In the genomic region with DNA sequence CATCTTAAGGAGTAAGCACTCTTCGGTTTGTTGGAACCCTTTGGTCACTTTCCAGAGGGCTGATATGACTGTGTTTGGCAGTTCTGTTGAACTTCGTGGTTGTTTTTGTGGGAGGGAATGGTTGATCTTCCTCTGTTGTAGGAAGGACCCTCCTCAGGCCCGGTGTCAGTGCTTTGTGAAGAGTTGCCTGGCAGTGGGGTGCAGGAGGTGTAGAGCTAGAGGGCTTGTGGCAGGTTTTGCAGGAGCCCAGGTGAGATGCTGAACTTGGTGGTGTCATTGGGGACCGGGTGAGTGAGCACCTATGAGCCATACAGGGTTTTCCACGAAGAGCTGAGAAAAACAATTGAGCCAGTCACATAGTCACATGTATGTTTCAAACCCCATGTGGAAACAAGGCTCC, we compare ENCODE assay signal across 20 cellular contexts. TPM values are rescaled to one million over a fixed set of nuclear protein-coding genes. Genes with fewer than 3 reads are reported as not detected.
DNase-seq lines count a peak whose midpoint lies in the region; ATAC-seq and TF ChIP-seq lines count a peak whose summit lies in the region.
"Had no signal": no experiment of that assay in that cellular context is flagged by ENCODE, and none has a peak within 500 bp of the region (broad histone marks: within the 10 kb centered on the region; RNA-seq: fewer than 3 reads in every experiment).

No MANE protein-coding gene starts in this region.

- H3K9me3 Mint-ChIP-seq in activated T-cell treated with anti-CD3 and anti-CD28 coated beads, Interleukin-2, amount 50 U/mL, for 24 hours = peaks cover 2% of the 10 kb centered on the region
- peaks cover 0 to 2% (median 0%) of the 10 kb centered on the region in 8 donors for H3K9me3 Mint-ChIP-seq in CD4-positive, alpha-beta memory T cell
- peaks cover 0 to 2% (median 0%) of the 10 kb centered on the region in 11 donors for H3K9me3 Mint-ChIP-seq in naive thymus-derived CD4-positive, alpha-beta T cell
- H3K9me3 Mint-ChIP-seq in progenitor cell of endocrine pancreas (ENCODE audit: low read depth) = no peaks in the 10 kb centered on the region

- no peaks in the 10 kb centered on the region for H3K27me3 ChIP-seq in CD4-positive, alpha-beta memory T cell (ENCODE audit: insufficient read depth, low read length)
- H3K27me3 ChIP-seq in naive thymus-derived CD4-positive, alpha-beta T cell (ENCODE audit: control insufficient read depth in 2 of 2, insufficient read depth in 2 of 2, low read length in 2 of 2) = no peaks in the 10 kb centered on the region

- no peaks in the 10 kb centered on the region for H3K4me1 ChIP-seq in CD4-positive, alpha-beta memory T cell (ENCODE audit: insufficient read depth, low read length)
- no peaks in the 10 kb centered on the region for H3K4me1 ChIP-seq in naive thymus-derived CD4-positive, alpha-beta T cell (ENCODE audit: control insufficient read depth in 2 of 2, insufficient read depth in 2 of 2, low read length in 2 of 2)

- H3K36me3 Mint-ChIP-seq in activated T-cell treated with anti-CD3 and anti-CD28 coated beads, Interleukin-2, amount 50 U/mL, for 24 hours (ENCODE audit: low read depth) = peaks cover 100% of the 10 kb centered on the region
- peaks cover 84 to 93% of the 10 kb centered on the region in 2 donors for H3K36me3 Mint-ChIP-seq in CD4-positive, alpha-beta memory T cell
- H3K36me3 Mint-ChIP-seq in T-helper 17 cell (ENCODE audit: low read depth) = peaks cover 24% of the 10 kb centered on the region
- H3K36me3 Mint-ChIP-seq in naive thymus-derived CD4-positive, alpha-beta T cell = peaks cover 36 to 97% (median 81%) of the 10 kb centered on the region in 5 donors
- peaks cover 51% of the 10 kb centered on the region for H3K36me3 Mint-ChIP-seq in progenitor cell of endocrine pancreas (ENCODE audit: insufficient read depth)

- H3K27ac ChIP-seq in CD4-positive, alpha-beta memory T cell (ENCODE audit: low read depth, low read length) = no peak overlapping the region
- H3K27ac ChIP-seq in naive thymus-derived CD4-positive, alpha-beta T cell (ENCODE audit: low read depth, low read length) = no peak overlapping the region
- H3K27ac ChIP-seq: A549, RWPE1 had no signal

- peaks cover 83% of the 10 kb centered on the region for H3K36me3 ChIP-seq in CD4-positive, alpha-beta memory T cell (ENCODE audit: insufficient read depth, low read length)
- H3K36me3 ChIP-seq in naive thymus-derived CD4-positive, alpha-beta T cell (ENCODE audit: control insufficient read depth in 2 of 3, insufficient read depth in 3 of 3, low read length in 3 of 3) = peaks cover 37 to 98% (median 41%) of the 10 kb centered on the region in 3 experiments

- POLR2A ChIA-PET in CD4-positive, alpha-beta memory T cell (lab: Charles Lee; ENCODE audit: partially characterized antibody) = interaction anchor here (0.6 kb wide), 1 partner anchor 32 kb away, joined by 3 read pairs; no protein-coding TSS in a partner anchor
- POLR2A ChIA-PET in naive thymus-derived CD4-positive, alpha-beta T cell (lab: Charles Lee) = interaction anchor here (0.9 kb wide), 1 partner anchor 21 kb away, joined by 3 read pairs; no protein-coding TSS in a partner anchor

- no peak overlapping the region for H3K4me3 Mint-ChIP-seq in activated T-cell treated with anti-CD3 and anti-CD28 coated beads, Interleukin-2, amount 50 U/mL, for 24 hours
- H3K4me3 Mint-ChIP-seq in CD4-positive, alpha-beta memory T cell = no peak overlapping the region
- no peak overlapping the region for H3K4me3 Mint-ChIP-seq in T-helper 17 cell
- no peak overlapping the region for H3K4me3 Mint-ChIP-seq in naive thymus-derived CD4-positive, alpha-beta T cell
- H3K4me3 Mint-ChIP-seq in progenitor cell of endocrine pancreas (ENCODE audit: low read depth) = no peak overlapping the region
- H3K4me3 Mint-ChIP-seq: B cell, CD14-positive monocyte had no signal

- peak overlapping the region; percentile 83 for H3K27ac Mint-ChIP-seq in activated T-cell treated with anti-CD3 and anti-CD28 coated beads, Interleukin-2, amount 50 U/mL, for 24 hours
- peak overlapping the region in 5 of 7 donors; percentile 22 to 57 (median 39) for H3K27ac Mint-ChIP-seq in CD4-positive, alpha-beta memory T cell
- H3K27ac Mint-ChIP-seq in T-helper 17 cell = peak overlapping the region; percentile 79
- H3K27ac Mint-ChIP-seq in naive thymus-derived CD4-positive, alpha-beta T cell = peak overlapping the region in 6 of 9 donors; percentile 35 to 68 (median 53)
- no peak overlapping the region for H3K27ac Mint-ChIP-seq in progenitor cell of endocrine pancreas
- H3K27ac Mint-ChIP-seq: B cell had no signal

- intact Hi-C loops in CD4-positive, alpha-beta memory T cell (cut with micrococcal nuclease) = no loop called here
- intact Hi-C loops in naive thymus-derived CD4-positive, alpha-beta T cell (cut with micrococcal nuclease) = no loop called here

- CTCF ChIA-PET in CD4-positive, alpha-beta memory T cell (lab: Charles Lee; ENCODE audit: partially characterized antibody) = no interaction called here
- CTCF ChIA-PET in naive thymus-derived CD4-positive, alpha-beta T cell (lab: Charles Lee) = no interaction called here

- no peak overlapping the region for H3K4me3 ChIP-seq in CD4-positive, alpha-beta memory T cell (ENCODE audit: low read length in 2 of 2)
- no peak overlapping the region for H3K4me3 ChIP-seq in naive thymus-derived CD4-positive, alpha-beta T cell (ENCODE audit: low read length)
- H3K4me3 ChIP-seq: A549 had no signal

- no peaks in the 10 kb centered on the region for H3K27me3 Mint-ChIP-seq in activated T-cell treated with anti-CD3 and anti-CD28 coated beads, Interleukin-2, amount 50 U/mL, for 24 hours
- no peaks in the 10 kb centered on the region for H3K27me3 Mint-ChIP-seq in CD4-positive, alpha-beta memory T cell
- H3K27me3 Mint-ChIP-seq in T-helper 17 cell (no peaks in the 10 kb centered on the region), progenitor cell of endocrine pancreas (no peaks in the 10 kb centered on the region)
- no peaks in the 10 kb centered on the region for H3K27me3 Mint-ChIP-seq in naive thymus-derived CD4-positive, alpha-beta T cell
- H3K27me3 Mint-ChIP-seq: B cell had no signal

- no peaks in the 10 kb centered on the region for H3K9me3 ChIP-seq in CD4-positive, alpha-beta memory T cell (ENCODE audit: control insufficient read depth in 1 of 2, low read length in 2 of 2)
- H3K9me3 ChIP-seq in T-helper 17 cell (ENCODE audit: control insufficient read depth, low read length, poor library complexity, severe bottlenecking) = no peaks in the 10 kb centered on the region
- no peaks in the 10 kb centered on the region for H3K9me3 ChIP-seq in naive thymus-derived CD4-positive, alpha-beta T cell (ENCODE audit: control insufficient read depth in 2 of 3, low read length in 3 of 3)
- H3K9me3 ChIP-seq: A549 had no signal

- DNase-seq in activated T-cell treated with anti-CD3 and anti-CD28 coated beads, Interleukin-2, amount 50 U/mL, for 24 hours = no peak
- DNase-seq in activated T-cell treated with anti-CD3 and anti-CD28 coated beads for 4 hours (no peak), T-helper 17 cell (no peak), progenitor cell of endocrine pancreas (ENCODE audit: low spot score, unreplicated experiment) (no peak), pons (ENCODE audit: low spot score) (no peak)
- no peak for DNase-seq in CD4-positive, alpha-beta memory T cell
- no peak for DNase-seq in naive thymus-derived CD4-positive, alpha-beta T cell
- DNase-seq: COR-L47, DMS79, KG1, NCI-H1092 treated with DMSO at 0.1 percent for 48 hours, NCI-H1436 treated with DMSO at 0.1 percent for 48 hours, NCI-H1930, NCI-H226, NCI-H510A treated with DMSO at 0.1 percent for 48 hours, NCI-H748 treated with DMSO at 0.1 percent for 48 hours had no signal

- no peak for TF ChIP-seq CTCF in progenitor cell of endocrine pancreas (IDR thresholded peaks at IDR 0.05; ENCODE audit: unreplicated experiment)

- ATAC-seq in T-helper 17 cell = no peak
- no peak for ATAC-seq in naive thymus-derived CD4-positive, alpha-beta T cell
- ATAC-seq: A549 had no signal

- peaks cover 49% of the 10 kb centered on the region for H3K4me1 Mint-ChIP-seq in activated T-cell treated with anti-CD3 and anti-CD28 coated beads, Interleukin-2, amount 50 U/mL, for 24 hours (ENCODE audit: low read depth)
- H3K4me1 Mint-ChIP-seq in CD4-positive, alpha-beta memory T cell = peaks cover 16 to 34% (median 22%) of the 10 kb centered on the region in 4 donors
- H3K4me1 Mint-ChIP-seq in T-helper 17 cell (peaks cover 23% of the 10 kb centered on the region), progenitor cell of endocrine pancreas (ENCODE audit: low read depth) (no peaks in the 10 kb centered on the region)
- peaks cover 6 to 29% (median 12%) of the 10 kb centered on the region in 7 donors for H3K4me1 Mint-ChIP-seq in naive thymus-derived CD4-positive, alpha-beta T cell
- H3K4me1 Mint-ChIP-seq: B cell had no signal

RNA-seq across cellular contexts. Expression of a gene that starts 27.2 kb away (rescaled TPM):
- 100 to 1,000 TPM in 1 of 2 experiments, 10 to 100 TPM in 1; 96.5 to 112 TPM for total RNA-seq in CD4-positive, alpha-beta memory T cell
- polyA plus RNA-seq in CD4-positive, alpha-beta memory T cell = 10 to 100 TPM; 12.5 to 23.3 TPM
- total RNA-seq in T-helper 17 cell = 100 to 1,000 TPM; 106 to 115 TPM
- total RNA-seq in naive thymus-derived CD4-positive, alpha-beta T cell = 100 to 1,000 TPM in 4 of 5 experiments, 10 to 100 TPM in 1; 55.0 to 130 (median 109) TPM
- 10 to 100 TPM; 20.1 to 29.0 TPM for polyA plus RNA-seq in naive thymus-derived CD4-positive, alpha-beta T cell
- 73.5 and 75.7 TPM in 2 replicates for total RNA-seq in progenitor cell of endocrine pancreas

RNA-seq across cellular contexts. Expression of a gene that starts 34.5 kb away (rescaled TPM):
- 1 to 10 TPM; 6.5 to 8.5 TPM for total RNA-seq in CD4-positive, alpha-beta memory T cell
- 10 to 100 TPM; 24.3 to 35.4 TPM for polyA plus RNA-seq in CD4-positive, alpha-beta memory T cell
- total RNA-seq in T-helper 17 cell (10 to 100 TPM; 11.9 to 18.1 TPM), progenitor cell of endocrine pancreas (98.7 and 99.1 TPM in 2 replicates)
- 100 to 1,000 TPM in 1 of 5 experiments, 10 to 100 TPM in 1, 1 to 10 TPM in 3; 5.2 to 121 (median 8.9) TPM for total RNA-seq in naive thymus-derived CD4-positive, alpha-beta T cell
- 1 to 10 TPM; 6.0 to 8.0 TPM for polyA plus RNA-seq in naive thymus-derived CD4-positive, alpha-beta T cell
